ENCODE assay signal across 16 cellular contexts in genomic region chr18:36403896-36404824, GRCh38.
A peak's percentile ranks its signal among the peaks of the same experiment; 100 is the strongest.
DNase-seq lines count a peak whose midpoint lies in the region; ATAC-seq and TF ChIP-seq lines count a peak whose summit lies in the region.
"Had no signal": no experiment of that assay in that cellular context is flagged by ENCODE, and none has a peak within 500 bp of the region (broad histone marks: within the 10 kb centered on the region; RNA-seq: fewer than 3 reads in every experiment).

No MANE protein-coding gene starts in this region.

- H3K79me1 ChIP-seq in trophoblast cell (ENCODE audit: low read length) = peaks cover under 1% of the 10 kb centered on the region

- H4K12ac ChIP-seq in trophoblast cell (ENCODE audit: low read depth, low read length) = no peak overlapping the region

- H3K36me3 ChIP-seq in heart left ventricle (no peaks in the 10 kb centered on the region), trophoblast cell (ENCODE audit: control insufficient read depth in 1 of 2, insufficient read depth in 2 of 2, low read length in 2 of 2) (peaks cover 0 to 2% of the 10 kb centered on the region in 2 experiments)
- H3K36me3 ChIP-seq: HAP-1 had no signal

- TF ChIP-seq POLR2A in heart left ventricle (IDR thresholded peaks at IDR 0.05) = no peak

- no peak overlapping the region for H3K4ac ChIP-seq in trophoblast cell (ENCODE audit: low read depth, low read length)

- peak in 3 of 4 donors; percentile 49 to 60 (median 57) for ATAC-seq in heart left ventricle
- ATAC-seq: CD8-positive, alpha-beta T cell; Panc1 had no signal

- H3K9ac ChIP-seq in trophoblast cell (ENCODE audit: low read length) = no peak overlapping the region

- H2BK5ac ChIP-seq in trophoblast cell (ENCODE audit: low read depth, low read length, poor library complexity) = no peak overlapping the region

- no peak overlapping the region for H3K4me2 ChIP-seq in trophoblast cell (ENCODE audit: low read length)

- H2AK5ac ChIP-seq in trophoblast cell (ENCODE audit: low read length) = no peak overlapping the region

- no peak overlapping the region for H2AFZ ChIP-seq in trophoblast cell (ENCODE audit: insufficient read depth, low read length, poor library complexity)

- TF ChIP-seq CTCF in heart left ventricle (IDR thresholded peaks at IDR 0.05) = no peak

- H3K27me3 ChIP-seq in heart left ventricle (no peaks in the 10 kb centered on the region), trophoblast cell (ENCODE audit: insufficient read depth, low read length) (no peaks in the 10 kb centered on the region)

- H2BK12ac ChIP-seq in trophoblast cell (ENCODE audit: low read length) = no peak overlapping the region

- no peak overlapping the region for H3K4me3 ChIP-seq in heart left ventricle
- H3K4me3 ChIP-seq in trophoblast cell (ENCODE audit: low read depth, low read length) = no peak overlapping the region
- H3K4me3 ChIP-seq: HAP-1 had no signal

- intact Hi-C loops in heart left ventricle (cut with DNase I) = loop anchor here in 2 of 10 donors (10.0 kb wide), 1 partner anchor 61 kb away; no protein-coding TSS in a partner anchor

- H3K14ac ChIP-seq in trophoblast cell (ENCODE audit: low read length) = no peak overlapping the region

- no peaks in the 10 kb centered on the region for H3K9me3 ChIP-seq in heart left ventricle
- no peaks in the 10 kb centered on the region for H3K9me3 ChIP-seq in trophoblast cell (ENCODE audit: insufficient read depth, low read depth, low read length)
- H3K9me3 ChIP-seq: HAP-1 had no signal

- H3K4me1 ChIP-seq in heart left ventricle = peaks cover 0 to 77% (median 17%) of the 10 kb centered on the region in 12 donors
- H3K4me1 ChIP-seq in trophoblast cell (ENCODE audit: control insufficient read depth in 1 of 2, insufficient read depth in 2 of 2, low read length in 2 of 2) = peaks cover 15 to 18% of the 10 kb centered on the region in 2 experiments
- H3K4me1 ChIP-seq: HAP-1 had no signal

- H2BK120ac ChIP-seq in trophoblast cell (ENCODE audit: insufficient read depth, low read length, poor library complexity) = no peak overlapping the region

- H3K18ac ChIP-seq in trophoblast cell (ENCODE audit: low read length) = no peak overlapping the region

- H3K27ac ChIP-seq in heart left ventricle (peak overlapping the region in 11 of 12 donors; percentile 42 to 94 (median 79)), trophoblast cell (ENCODE audit: low read depth, low read length) (no peak overlapping the region)
- H3K27ac ChIP-seq: 22Rv1 had no signal

- H4K91ac ChIP-seq in trophoblast cell (ENCODE audit: low read depth, low read length) = no peak overlapping the region

- no peak overlapping the region for H3K23ac ChIP-seq in trophoblast cell (ENCODE audit: low read length)

- no peaks in the 10 kb centered on the region for H3K79me2 ChIP-seq in trophoblast cell (ENCODE audit: control insufficient read depth, insufficient read depth, low read length, poor library complexity)

- H4K8ac ChIP-seq in trophoblast cell (ENCODE audit: low read depth, low read length) = no peak overlapping the region

- DNase-seq in NCI-H2107 treated with DMSO at 0.1 percent for 48 hours (lab: John Stamatoyannopoulos, UW; ENCODE audit: unreplicated experiment) (peak; percentile 16), NCI-H2107 (lab: John Stamatoyannopoulos, UW) (no peak), RPMI7951 (ENCODE audit: low read depth) (peak; percentile 54), heart left ventricle (peak in 2 of 5 donors; percentile 59 to 66), trophoblast cell (peak; percentile 95 to 99), T-helper 9 cell (no peak), T1000 (lab: John Stamatoyannopoulos, UW) (no peak)
- no peak for DNase-seq in activated CD4-positive, alpha-beta T cell treated with anti-CD3 and anti-CD28 coated beads for 1 hour
- DNase-seq: CD8-positive, alpha-beta T cell; NCI-H187 treated with DMSO at 0.1 percent for 48 hours; NCI-H2227 treated with DMSO at 0.1 percent for 48 hours; NCI-H748 treated with DMSO at 0.1 percent for 48 hours; SHP77 treated with DMSO at 0.1 percent for 48 hours had no signal

- 64 to 72% (median 69%) methylated on average over 6 of the region's 6 CpGs for WGBS in heart left ventricle, 4 donors
- WGBS in trophoblast cell (ENCODE audit: extremely low coverage, insufficient coverage, insufficient read length) = no CpG with 5 or more reads among the region's 6 CpGs

Comparison
In these comparisons a context has a peak if more than half of its experiments do, and no peak if none do; other contexts are left out.
1. DNase-seq: peak in NCI-H2107 treated with DMSO at 0.1 percent for 48 hours (single experiment), RPMI7951 (single experiment) and trophoblast cell (2 of 2); none in NCI-H2107 (single experiment), T-helper 9 cell (single experiment), T1000 (single experiment) and activated CD4-positive, alpha-beta T cell treated with anti-CD3 and anti-CD28 coated beads for 1 hour (single experiment).